In the genomic region with DNA sequence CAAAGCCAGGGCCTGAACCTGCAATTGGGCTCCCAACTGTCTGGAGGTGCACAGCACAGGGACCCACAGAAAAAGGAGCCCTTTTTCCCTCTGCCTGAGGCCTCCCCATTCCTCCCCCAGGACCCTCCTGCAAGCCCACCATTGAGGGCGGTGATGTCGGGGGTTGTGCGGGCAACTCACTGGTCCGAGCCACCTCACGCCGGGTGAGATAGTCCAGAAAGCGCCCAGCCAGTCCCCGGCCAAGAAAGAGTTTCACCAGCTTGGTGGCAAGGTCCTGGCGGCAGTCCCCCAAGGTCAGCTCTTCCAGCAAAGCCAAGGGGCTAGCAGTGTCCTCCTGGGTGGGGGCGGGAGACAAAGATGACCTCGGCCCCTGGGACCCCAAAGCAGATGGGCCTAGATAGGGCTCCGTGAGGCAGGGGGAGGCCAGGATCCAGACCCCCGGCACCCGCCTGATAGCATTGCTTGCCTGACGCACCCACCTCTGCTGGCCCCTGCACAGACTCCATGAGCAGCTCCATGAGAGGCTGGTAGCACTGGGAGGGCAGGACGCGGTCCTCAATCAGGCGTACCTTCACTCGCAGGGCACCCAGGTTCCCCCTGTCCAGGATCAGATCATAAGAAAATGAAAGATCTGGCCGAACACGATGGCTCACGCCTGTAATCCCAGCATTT, we compare ENCODE assay signal across 19 cellular contexts. TPM values are rescaled to one million over a fixed set of nuclear protein-coding genes. Genes with fewer than 3 reads are reported as not detected.
DNase-seq lines count a peak whose midpoint lies in the region; FAIRE-seq and TF ChIP-seq lines count a peak whose summit lies in the region.
"Had no signal": no experiment of that assay in that cellular context is flagged by ENCODE, and none has a peak within 500 bp of the region (broad histone marks: within the 10 kb centered on the region; RNA-seq: fewer than 3 reads in every experiment).

No MANE protein-coding gene starts in this region.

- H3K36me3 ChIP-seq in kidney (ENCODE audit: control insufficient read depth in 1 of 2, insufficient read depth in 2 of 2, low read length in 2 of 2) (no peaks in the 10 kb centered on the region), testis (ENCODE audit: low read depth, missing control alignments) (no peaks in the 10 kb centered on the region)

- H3K9me3 ChIP-seq in kidney (ENCODE audit: control insufficient read depth in 1 of 2, low read length in 2 of 2) (no peaks in the 10 kb centered on the region), testis (no peaks in the 10 kb centered on the region)

- TF ChIP-seq CTCF in kidney (IDR thresholded peaks at IDR 0.05; ENCODE audit: borderline replicate concordance, extremely low read depth, insufficient read depth) (no peak), progenitor cell of endocrine pancreas (IDR thresholded peaks at IDR 0.05; ENCODE audit: unreplicated experiment) (no peak), testis (IDR thresholded peaks at IDR 0.05) (no peak)

- WGBS in testis, 2 donors = 73 to 78% methylated on average over 16 to 22 of the region's 22 CpGs

- intact Hi-C loops in kidney (cut with DNase I) (no loop called here), testis (cut with DNase I; ENCODE audit: low total_unique reads) (no loop called here)

- no peak for FAIRE-seq in kidney (lab: Jason Lieb, UNC)
- FAIRE-seq: GM12878, GM19239 had no signal

- H3K36me3 Mint-ChIP-seq in progenitor cell of endocrine pancreas (ENCODE audit: insufficient read depth) = no peaks in the 10 kb centered on the region
- H3K36me3 Mint-ChIP-seq: CD4-positive, alpha-beta memory T cell had no signal

- DNase-seq in DMS53 (lab: John Stamatoyannopoulos, UW) (peak; percentile 72), DMS53 treated with DMSO at 0.1 percent for 48 hours (lab: John Stamatoyannopoulos, UW; ENCODE audit: unreplicated experiment) (peak; percentile 45), kidney (peak; percentile 56), progenitor cell of endocrine pancreas (ENCODE audit: low spot score, unreplicated experiment) (no peak), testis (no peak)
- no peak for DNase-seq in NK-92 treated with Interleukin-12 subunit alpha and Interleukin-12 subunit beta, amount 100 ng/mL, for 24 hours (lab: John Stamatoyannopoulos, UW)
- DNase-seq: C1 segment of cervical spinal cord; Calu3; CD4-positive, alpha-beta memory T cell; EL; GDM1; H9 had no signal

- H3K9ac ChIP-seq in kidney (ENCODE audit: low read length in 2 of 2) = no peak overlapping the region

- no peaks in the 10 kb centered on the region for H3K27me3 ChIP-seq in testis

- no peak overlapping the region for H3K27ac Mint-ChIP-seq in progenitor cell of endocrine pancreas
- H3K27ac Mint-ChIP-seq: GM23338, H9 had no signal

- H3K4me1 Mint-ChIP-seq in progenitor cell of endocrine pancreas (ENCODE audit: low read depth) = no peaks in the 10 kb centered on the region

- H3K27ac ChIP-seq in kidney (ENCODE audit: low read depth in 2 of 2, low read length in 2 of 2) (no peak overlapping the region), testis (no peak overlapping the region)

- H3K9me3 Mint-ChIP-seq in progenitor cell of endocrine pancreas (ENCODE audit: low read depth) = no peaks in the 10 kb centered on the region
- H3K9me3 Mint-ChIP-seq: CD4-positive, alpha-beta memory T cell; GM23338; H9 had no signal

- TF ChIP-seq POLR2A in testis (IDR thresholded peaks at IDR 0.05) = no peak

- H3K4me1 ChIP-seq in kidney (ENCODE audit: control insufficient read depth in 1 of 2, insufficient read depth in 1 of 2, low read depth in 1 of 2, low read length in 2 of 2) (no peaks in the 10 kb centered on the region), testis (no peaks in the 10 kb centered on the region)

- H3K4me3 ChIP-seq in kidney (ENCODE audit: low read length in 2 of 2) (no peak overlapping the region), testis (no peak overlapping the region)
- H3K4me3 ChIP-seq: GM12878, GM23338 had no signal

- H3K4me3 Mint-ChIP-seq in progenitor cell of endocrine pancreas (ENCODE audit: low read depth) = no peak overlapping the region
- H3K4me3 Mint-ChIP-seq: CD4-positive, alpha-beta memory T cell; GM23338; H9 had no signal

- H3K27me3 Mint-ChIP-seq in progenitor cell of endocrine pancreas = peaks cover 16% of the 10 kb centered on the region

RNA-seq across cellular contexts. Expression of a gene that starts 20.0 kb away (rescaled TPM):
- total RNA-seq in kidney (58.3 TPM), progenitor cell of endocrine pancreas (0.36 and 0.46 TPM in 2 replicates), testis (10 to 100 TPM; 18.2 to 20.1 TPM)
- polyA plus RNA-seq in kidney (ENCODE audit: insufficient read depth, low read depth, low replicate concordance) (23.5 TPM), testis (ENCODE audit: insufficient read depth, low read depth, low replicate concordance) (5.0 TPM)
- total RNA-seq: A172 had no signal
- polyA plus RNA-seq: BJ had no signal

RNA-seq across cellular contexts. Expression of a gene that starts 33.9 kb away (rescaled TPM):
- total RNA-seq in kidney (2.4 TPM), progenitor cell of endocrine pancreas (not detected in 2 replicates), testis (under 1 TPM in 1 of 2 donors, not detected in 1; 0.81 TPM)
- polyA plus RNA-seq in kidney (ENCODE audit: insufficient read depth, low read depth, low replicate concordance) (0.52 TPM), testis (ENCODE audit: insufficient read depth, low read depth, low replicate concordance) (1.2 TPM)
- total RNA-seq: A673; CD4-positive, alpha-beta memory T cell; H4; H9 had no signal
- polyA plus RNA-seq: BJ, GM12878 had no signal

RNA-seq across cellular contexts. Expression of a gene that starts 59.1 kb away (rescaled TPM):
- total RNA-seq in kidney = 4.9 TPM
- 7.3 TPM for polyA plus RNA-seq in kidney (ENCODE audit: insufficient read depth, low read depth, low replicate concordance)
- total RNA-seq in progenitor cell of endocrine pancreas = 1.8 TPM in 2 replicates
- 10 to 100 TPM; 22.8 to 26.9 TPM for total RNA-seq in testis
- polyA plus RNA-seq in testis (ENCODE audit: insufficient read depth, low read depth, low replicate concordance) = 15.0 TPM
- total RNA-seq: Calu3 had no signal
- polyA plus RNA-seq: BJ had no signal

Comparison
In these comparisons a context has a peak if more than half of its experiments do, and no peak if none do; other contexts are left out.
1. DNase-seq: peak in DMS53 (single experiment), DMS53 treated with DMSO at 0.1 percent for 48 hours (single experiment) and kidney (single experiment); none in NK-92 treated with Interleukin-12 subunit alpha and Interleukin-12 subunit beta, amount 100 ng/mL, for 24 hours (single experiment), progenitor cell of endocrine pancreas (single experiment) and testis (single experiment).
2. RNA of a gene that starts 20.0 kb away (total RNA-seq): 58.3 TPM in kidney (single experiment) and 18.2 to 20.1 TPM in testis; 0.36 to 0.46 TPM in progenitor cell of endocrine pancreas; every median in the first group is over 10 times any median in the second.